Comparison of ENCODE assay signal across 9 cellular contexts in the genomic region with DNA sequence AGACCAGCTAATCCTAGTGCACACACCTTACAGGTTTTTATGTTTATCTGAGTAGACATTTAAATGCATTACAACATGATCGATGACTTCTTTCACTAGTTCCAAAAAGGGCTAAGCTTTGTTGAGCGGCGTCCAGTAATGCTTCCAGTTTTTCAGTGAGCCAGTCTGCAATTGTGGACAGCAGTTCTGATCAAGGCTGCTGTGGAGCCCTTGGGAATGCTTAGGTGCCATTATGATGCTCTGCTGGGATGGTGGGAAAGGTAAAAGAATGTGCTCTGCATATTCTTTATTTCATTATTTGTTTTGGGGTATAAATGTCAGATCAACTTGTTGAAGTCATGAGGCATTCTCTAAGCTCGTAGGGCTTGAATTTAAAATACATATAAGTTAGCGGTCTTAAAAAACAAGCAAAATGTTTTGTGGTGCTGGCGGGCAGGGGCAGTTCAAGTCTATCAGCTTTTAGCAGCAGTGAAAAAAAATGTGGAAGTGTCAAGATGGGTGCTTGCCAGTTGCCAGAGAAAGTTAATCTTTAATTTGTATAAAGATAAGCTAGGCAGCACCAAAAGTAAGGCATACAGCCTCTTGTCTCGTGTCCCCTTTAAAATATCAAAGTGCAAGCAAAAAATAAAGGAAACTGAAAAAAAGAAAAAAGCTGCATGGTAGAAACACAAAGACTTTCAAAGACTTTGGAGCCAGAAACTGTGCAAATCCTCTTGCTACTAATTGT. TPM values are rescaled to one million over a fixed set of nuclear protein-coding genes. Genes with fewer than 3 reads are reported as not detected.
A peak's percentile ranks its signal among the peaks of the same experiment; 100 is the strongest.
DNase-seq lines count a peak whose midpoint lies in the region; ATAC-seq and TF ChIP-seq lines count a peak whose summit lies in the region.
"Had no signal": no experiment of that assay in that cellular context is flagged by ENCODE, and none has a peak within 500 bp of the region (broad histone marks: within the 10 kb centered on the region; RNA-seq: fewer than 3 reads in every experiment).

No MANE protein-coding gene starts in this region.

- H3K4me3 ChIP-seq in ACC112 (ENCODE audit: low read depth, low read length) (peak overlapping the region; percentile 92), HFF-Myc (replicated peaks; ENCODE audit: low read depth, low read length) (peak overlapping the region; percentile 66), astrocyte of the spinal cord (ENCODE audit: low read depth, low read length) (peak overlapping the region; percentile 64), mesenchymal stem cell (ENCODE audit: insufficient read depth in 1 of 2, low read depth in 1 of 2, low read length in 2 of 2) (peak overlapping the region in 1 of 2 experiments; percentile 90)

- no peak for TF ChIP-seq CTCF in HFF-Myc (IDR thresholded peaks at IDR 0.05; ENCODE audit: low read depth, low read length, missing control alignments)
- TF ChIP-seq CTCF in astrocyte of the spinal cord (IDR thresholded peaks at IDR 0.05; ENCODE audit: low read depth, low read length): no peak

- no peak overlapping the region for H2AFZ ChIP-seq in ACC112 (ENCODE audit: low read length, unreplicated experiment)
- H2AFZ ChIP-seq in mesenchymal stem cell (ENCODE audit: low read depth, low read length): no peak overlapping the region

- H3K27me3 ChIP-seq in ACC112 (ENCODE audit: insufficient read depth, low read length) (no peaks in the 10 kb centered on the region), mesenchymal stem cell (ENCODE audit: control insufficient read depth in 1 of 2, insufficient read depth in 1 of 2, low read length in 2 of 2) (no peaks in the 10 kb centered on the region)

- peak overlapping the region; percentile 98 for H3K9ac ChIP-seq in mesenchymal stem cell (ENCODE audit: low read length)

- no peak overlapping the region for H4K8ac ChIP-seq in mesenchymal stem cell (ENCODE audit: low read length)

- no peak overlapping the region for H2BK12ac ChIP-seq in mesenchymal stem cell (ENCODE audit: low read length in 2 of 2)

- no peak overlapping the region for H3K18ac ChIP-seq in mesenchymal stem cell (ENCODE audit: low read depth in 1 of 2, low read length in 2 of 2)

- no peaks in the 10 kb centered on the region for H3K79me1 ChIP-seq in mesenchymal stem cell (replicated peaks; ENCODE audit: low read length, poor library complexity, severe bottlenecking)

- ATAC-seq in GM21390 (IDR thresholded peaks at IDR 0.05; ENCODE audit: unreplicated experiment) (no peak), HG03354 (IDR thresholded peaks at IDR 0.05; ENCODE audit: poor library complexity, severe bottlenecking, unreplicated experiment) (no peak), HG02588 (IDR thresholded peaks at IDR 0.05; ENCODE audit: unreplicated experiment) (no peak)

- H3K4me1 ChIP-seq in ACC112 (ENCODE audit: control insufficient read depth, insufficient read depth, low read length, unreplicated experiment) (peaks cover 23% of the 10 kb centered on the region), mesenchymal stem cell (ENCODE audit: control insufficient read depth, insufficient read depth, low read depth, low read length) (peaks cover 8% of the 10 kb centered on the region)

- H3K36me3 ChIP-seq in ACC112 (ENCODE audit: insufficient read depth, low read length): no peaks in the 10 kb centered on the region
- H3K36me3 ChIP-seq in mesenchymal stem cell (ENCODE audit: control insufficient read depth in 1 of 2, insufficient read depth in 2 of 2, low read depth in 1 of 2, low read length in 2 of 2): peaks cover 0 to 9% of the 10 kb centered on the region in 2 experiments

- no peaks in the 10 kb centered on the region for H3K9me3 ChIP-seq in mesenchymal stem cell (ENCODE audit: control insufficient read depth, low read length)

- peak overlapping the region; percentile 91 for H3K27ac ChIP-seq in ACC112 (ENCODE audit: low read depth, low read length)
- H3K27ac ChIP-seq in mesenchymal stem cell (ENCODE audit: low read length, poor library complexity, severe bottlenecking): no peak overlapping the region

- no peak overlapping the region for H2BK120ac ChIP-seq in mesenchymal stem cell (ENCODE audit: low read depth, low read length)

- peaks cover 38% of the 10 kb centered on the region for H3K79me2 ChIP-seq in ACC112 (ENCODE audit: control insufficient read depth, insufficient read depth, low read length, unreplicated experiment)

- no peak overlapping the region for H3K4me2 ChIP-seq in mesenchymal stem cell (ENCODE audit: low read length, poor library complexity, severe bottlenecking)

- no peak overlapping the region for H3K23ac ChIP-seq in mesenchymal stem cell (ENCODE audit: low read length in 2 of 2)

- no peak overlapping the region for H2AK5ac ChIP-seq in mesenchymal stem cell (ENCODE audit: low read length, severe bottlenecking)

- in situ Hi-C loops in astrocyte of the spinal cord (cut with HindIII; ENCODE audit: low sequenced_read_pairs): no loop called here

- 60% methylated on average over 6 of the region's 7 CpGs for WGBS in mesenchymal stem cell

- H4K91ac ChIP-seq in mesenchymal stem cell (ENCODE audit: low read length): no peak overlapping the region

- DNase-seq in HFF-Myc (ENCODE audit: extremely low read depth, low read depth) (no peak), astrocyte of the spinal cord (ENCODE audit: low read depth, low spot score) (no peak), mesenchymal stem cell (peak; percentile 5), ecto neural progenitor cell (ENCODE audit: low spot score) (no peak)
- DNase-seq: NCI-H1436 treated with DMSO at 0.1 percent for 48 hours had no signal

- H2BK5ac ChIP-seq in mesenchymal stem cell (ENCODE audit: low read depth, low read length, poor library complexity, severe bottlenecking): no peak overlapping the region

- H2BK15ac ChIP-seq in mesenchymal stem cell (ENCODE audit: low read depth, poor library complexity, severe bottlenecking): no peak overlapping the region

- no peak overlapping the region for H3K4ac ChIP-seq in mesenchymal stem cell (ENCODE audit: low read depth in 1 of 2, low read length in 2 of 2)

- H3K14ac ChIP-seq in mesenchymal stem cell (ENCODE audit: low read length in 2 of 2): no peak overlapping the region

RNA-seq across cellular contexts. Expression of gene MID1IP1, which starts 5.8 kb away (rescaled TPM):
- 39.9 TPM for polyA plus RNA-seq in mesenchymal stem cell (2013, experiment 1 of 2)
- polyA plus RNA-seq in mesenchymal stem cell (2013, experiment 2 of 2): 41.8 TPM
